In the genomic region with DNA sequence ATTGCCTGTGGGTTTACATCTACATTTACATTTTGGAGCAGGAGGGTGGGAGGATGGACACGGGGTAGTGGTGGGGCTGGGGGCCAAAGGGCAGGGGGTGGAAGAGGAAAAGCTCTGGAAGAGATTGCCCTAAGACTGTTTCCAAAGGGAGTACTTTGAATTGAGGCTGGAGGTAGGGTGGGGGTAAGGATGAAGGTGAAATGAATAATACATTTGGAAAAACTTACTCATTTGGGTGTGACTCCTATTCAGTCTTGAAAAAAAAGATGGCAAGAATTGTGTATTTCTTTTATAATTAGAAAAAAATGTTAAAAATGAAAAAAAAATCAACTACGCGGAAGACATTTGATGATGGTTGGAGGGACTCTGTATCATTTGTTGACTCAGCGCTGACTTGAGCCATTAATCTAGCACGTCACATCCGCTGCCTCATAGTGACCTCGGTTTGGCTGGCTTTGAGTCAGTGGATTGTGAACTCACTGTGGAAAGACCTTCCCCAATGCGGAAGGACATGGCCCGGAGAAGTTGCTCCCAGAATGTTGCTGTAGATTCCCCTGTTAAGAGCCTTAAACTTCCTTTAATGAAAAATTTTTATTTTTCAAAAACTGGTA, we compare ENCODE assay signal across 10 cellular contexts. TPM values are rescaled to one million over a fixed set of nuclear protein-coding genes. Genes with fewer than 3 reads are reported as not detected.
DNase-seq lines count a peak whose midpoint lies in the region; TF ChIP-seq lines count a peak whose summit lies in the region.
"Had no signal": no experiment of that assay in that cellular context is flagged by ENCODE, and none has a peak within 500 bp of the region (broad histone marks: within the 10 kb centered on the region; RNA-seq: fewer than 3 reads in every experiment).

No MANE protein-coding gene starts in this region.

- no peaks in the 10 kb centered on the region for H3K27me3 ChIP-seq in right atrium auricular region

- no peaks in the 10 kb centered on the region for H3K36me3 ChIP-seq in right atrium auricular region

- H3K4me1 ChIP-seq in right atrium auricular region: peaks cover 0 to 49% of the 10 kb centered on the region in 2 donors

- H3K27ac ChIP-seq in right atrium auricular region: peak overlapping the region; percentile 51 to 60
- H3K27ac ChIP-seq in skin epidermis: peak overlapping the region in 17 of 21 experiments; percentile 9 to 84 (median 64)

- H3K27me3 Mint-ChIP-seq in HFFc6 (ENCODE audit: insufficient read depth): peaks cover 1% of the 10 kb centered on the region
- H3K27me3 Mint-ChIP-seq: activated CD4-positive, alpha-beta T cell treated with anti-CD3 and anti-CD28 coated beads, Interleukin-2, amount 10 ng/mL, durations not matched to agents 24 days and 14 days had no signal

- DNase-seq in HFFc6 (peak; percentile 96), astrocyte of the cerebellum (ENCODE audit: low read depth) (peak; percentile 87), right atrium auricular region (ENCODE audit: low spot score) (peak; percentile 90), NCI-H2029 treated with DMSO at 0.1 percent for 48 hours (lab: John Stamatoyannopoulos, UW) (no peak), NCI-H187 treated with DMSO at 0.1 percent for 48 hours (lab: John Stamatoyannopoulos, UW) (no peak)
- no peak for DNase-seq in stimulated activated CD4-positive, alpha-beta T cell treated with anti-CD3 and anti-CD28 coated beads, Interleukin-4, amount 100 ng/mL, for 24 hours
- no peak for DNase-seq in central memory CD4-positive, alpha-beta T cell
- DNase-seq: activated CD4-positive, alpha-beta T cell treated with anti-CD3 and anti-CD28 coated beads, Interleukin-2, amount 10 ng/mL, durations not matched to agents 24 days and 14 days; naive thymus-derived CD4-positive, alpha-beta T cell had no signal

- no peak for TF ChIP-seq CTCF in HFFc6 (IDR thresholded peaks at IDR 0.05)
- no peak for TF ChIP-seq CTCF in astrocyte of the cerebellum (IDR thresholded peaks at IDR 0.05; ENCODE audit: low read depth, low read length, missing control alignments)
- TF ChIP-seq CTCF in right atrium auricular region (IDR thresholded peaks at IDR 0.05): no peak

- H3K4me3 ChIP-seq in astrocyte of the cerebellum (ENCODE audit: low read depth, low read length) (no peak overlapping the region), right atrium auricular region (no peak overlapping the region), skin epidermis (peak overlapping the region in 2 of 7 experiments; percentile 27 to 36)

- in situ Hi-C loops in astrocyte of the cerebellum (cut with HindIII; ENCODE audit: low sequenced_read_pairs): no loop called here

- no peaks in the 10 kb centered on the region; the same call in 1 of the 2 replicates for H3K9me3 Mint-ChIP-seq in HFFc6
- H3K9me3 Mint-ChIP-seq: activated CD4-positive, alpha-beta T cell treated with anti-CD3 and anti-CD28 coated beads, Interleukin-2, amount 10 ng/mL, durations not matched to agents 24 days and 14 days; naive thymus-derived CD4-positive, alpha-beta T cell had no signal

- H3K4me3 Mint-ChIP-seq in HFFc6: peak overlapping the region; percentile 82
- H3K4me3 Mint-ChIP-seq: activated CD4-positive, alpha-beta T cell treated with anti-CD3 and anti-CD28 coated beads, Interleukin-2, amount 10 ng/mL, durations not matched to agents 24 days and 14 days; naive thymus-derived CD4-positive, alpha-beta T cell had no signal

- H3K4me1 Mint-ChIP-seq in HFFc6 (ENCODE audit: low read depth): peaks cover 73% of the 10 kb centered on the region
- H3K4me1 Mint-ChIP-seq: activated CD4-positive, alpha-beta T cell treated with anti-CD3 and anti-CD28 coated beads, Interleukin-2, amount 10 ng/mL, durations not matched to agents 24 days and 14 days; naive thymus-derived CD4-positive, alpha-beta T cell had no signal

- no peaks in the 10 kb centered on the region for H3K9me3 ChIP-seq in right atrium auricular region

- H3K36me3 Mint-ChIP-seq in HFFc6 (ENCODE audit: low read depth): peaks cover 20% of the 10 kb centered on the region; the same call in 1 of the 2 replicates
- H3K36me3 Mint-ChIP-seq: naive thymus-derived CD4-positive, alpha-beta T cell had no signal

- H3K27ac Mint-ChIP-seq in HFFc6: peak overlapping the region; percentile 97
- H3K27ac Mint-ChIP-seq: activated CD4-positive, alpha-beta T cell treated with anti-CD3 and anti-CD28 coated beads, Interleukin-2, amount 10 ng/mL, durations not matched to agents 24 days and 14 days; naive thymus-derived CD4-positive, alpha-beta T cell had no signal

RNA-seq across cellular contexts. Expression of a gene that starts 2.8 kb away (rescaled TPM):
- 10 to 100 TPM in 5 of 6 experiments, 1 to 10 TPM in 1; 5.6 to 61.9 (median 53.3) TPM for total RNA-seq in HFFc6 (2021; fragmentation: NEBNext Ultra II Directional; extraction: Animal tissue kit (Norgen Biotek cat#: 25700))
- total RNA-seq in right atrium auricular region: 1 to 10 TPM; 4.0 to 5.9 TPM
- total RNA-seq: activated CD4-positive, alpha-beta T cell treated with anti-CD3 and anti-CD28 coated beads, Interleukin-2, amount 10 ng/mL, durations not matched to agents 24 days and 14 days; naive thymus-derived CD4-positive, alpha-beta T cell had no signal

RNA-seq across cellular contexts. Expression of a gene that starts 17.8 kb away (rescaled TPM):
- 1 to 10 TPM in 1 of 6 experiments, under 1 TPM in 4, not detected in 1; 0.24 to 1.2 (median 0.68) TPM for total RNA-seq in HFFc6 (2021; fragmentation: NEBNext Ultra II Directional; extraction: Animal tissue kit (Norgen Biotek cat#: 25700))
- under 1 TPM in 1 of 2 donors, not detected in 1; 0.12 TPM for total RNA-seq in right atrium auricular region
- total RNA-seq: activated CD4-positive, alpha-beta T cell treated with anti-CD3 and anti-CD28 coated beads, Interleukin-2, amount 10 ng/mL, durations not matched to agents 24 days and 14 days; naive thymus-derived CD4-positive, alpha-beta T cell had no signal

Comparison
In these comparisons a context has a peak if more than half of its experiments do, and no peak if none do; other contexts are left out.
1. DNase-seq: peak in HFFc6 (single experiment), astrocyte of the cerebellum (single experiment) and right atrium auricular region (single experiment); none in stimulated activated CD4-positive, alpha-beta T cell treated with anti-CD3 and anti-CD28 coated beads, Interleukin-4, amount 100 ng/mL, for 24 hours (single experiment), central memory CD4-positive, alpha-beta T cell (single experiment), NCI-H2029 treated with DMSO at 0.1 percent for 48 hours (single experiment) and NCI-H187 treated with DMSO at 0.1 percent for 48 hours (single experiment).